Comparison of ENCODE assay signal across 28 cellular contexts in the genomic region with DNA sequence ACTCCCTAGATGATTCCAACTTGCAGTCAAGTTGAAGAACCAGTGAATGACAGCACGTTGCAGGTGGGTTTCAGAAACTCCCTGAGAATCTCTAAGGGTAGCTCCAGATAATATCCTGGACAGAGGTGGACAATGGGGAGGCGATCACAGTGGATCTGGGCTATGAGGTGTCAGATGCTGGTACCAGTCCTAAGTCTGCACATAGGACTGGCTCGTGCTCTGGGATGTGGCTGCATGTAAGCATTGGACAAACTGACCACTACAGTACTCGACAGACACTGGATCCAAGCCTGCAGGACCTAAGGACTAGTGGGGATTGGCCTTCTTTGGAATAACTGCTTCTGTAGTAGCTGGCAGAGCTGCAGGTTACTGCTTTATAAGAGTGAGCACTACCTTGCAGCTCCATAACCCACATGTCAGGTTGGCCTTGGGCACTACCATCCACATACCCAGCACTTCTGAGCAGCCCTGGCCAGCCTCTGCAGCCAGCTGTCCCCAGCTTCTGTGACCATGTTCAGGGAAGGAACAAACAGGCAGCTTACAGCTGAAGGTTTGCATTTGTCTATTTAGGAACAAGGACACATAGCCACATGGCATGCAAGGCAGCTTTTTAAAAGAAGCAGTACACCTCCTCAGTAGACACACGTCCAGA.
"Had no signal": no experiment of that assay in that cellular context is flagged by ENCODE, and none has a peak within 500 bp of the region (broad histone marks: within the 10 kb centered on the region; RNA-seq: fewer than 3 reads in every experiment).

No MANE protein-coding gene starts in this region.

- H3K4me1 ChIP-seq: neural progenitor cell, parathyroid adenoma, psoas muscle, right lobe of liver, thyroid gland, tibial nerve, upper lobe of left lung, uterus had no signal

- H3K4me3 ChIP-seq: neural progenitor cell, ovary, psoas muscle, right lobe of liver, sigmoid colon, thoracic aorta, thyroid gland, tibial nerve, upper lobe of left lung, uterus had no signal

- H3K4me1 Mint-ChIP-seq: naive B cell; stimulated activated memory B cell treated with anti-CD40 and anti-IgM and Interleukin-4, amounts not matched to agents 10 μg/mL and 1 μg/mL and 100 μg/mL, for 72 hours; stimulated activated naive CD8-positive, alpha-beta T cell treated with anti-CD3 and anti-CD28 coated beads, Interleukin-15, amount 100 ng/mL, for 72 hours had no signal

- DNase-seq: naive B cell; naive thymus-derived CD8-positive, alpha-beta T cell; occipital lobe; ovary; psoas muscle; right cardiac atrium; right lobe of liver; sigmoid colon; small intestine; stimulated activated CD4-positive, alpha-beta T cell treated with anti-CD3 and anti-CD28 coated beads, Interleukin-15, amount 100 ng/mL, for 24 hours; stimulated activated CD4-positive, alpha-beta T cell treated with anti-CD3 and anti-CD28 coated beads, Interleukin-2, amount 100 ng/mL, for 24 hours; stimulated activated CD4-positive, alpha-beta T cell treated with anti-CD3 and anti-CD28 coated beads, Interleukin-2, amount 100 ng/mL, for 48 hours; stimulated activated CD4-positive, alpha-beta T cell treated with anti-CD3 and anti-CD28 coated beads, Interleukin-4, amount 100 ng/mL, for 24 hours; stimulated activated naive CD4-positive, alpha-beta T cell; stimulated activated naive CD8-positive, alpha-beta T cell treated with anti-CD3 and anti-CD28 coated beads, Interleukin-15, amount 100 ng/mL, for 72 hours; stimulated activated naive CD8-positive, alpha-beta T cell treated with anti-CD3 and anti-CD28 coated beads, Interleukin-15, Interleukin-2, amounts not matched to agents 100 U/mL and 50 U/mL, for 24 hours; substantia nigra; thyroid gland; trophoblast cell; upper lobe of left lung; uterus had no signal

- H3K27me3 ChIP-seq: neural progenitor cell, ovary, right lobe of liver, sigmoid colon, thyroid gland, tibial nerve, upper lobe of left lung, uterus had no signal

- H3K36me3 ChIP-seq: neural progenitor cell, ovary, right lobe of liver, sigmoid colon, thoracic aorta, thyroid gland, tibial nerve, upper lobe of left lung, uterus had no signal

- H3K36me3 Mint-ChIP-seq: naive B cell; neural progenitor cell; stimulated activated memory B cell treated with anti-CD40 and anti-IgM and Interleukin-4, amounts not matched to agents 10 μg/mL and 1 μg/mL and 100 μg/mL, for 72 hours had no signal

- H3K9me3 Mint-ChIP-seq: neural progenitor cell had no signal

- ATAC-seq: naive thymus-derived CD8-positive, alpha-beta T cell; psoas muscle; right cardiac atrium; right lobe of liver; stimulated activated memory B cell treated with anti-CD40 and anti-IgM and Interleukin-4, amounts not matched to agents 10 μg/mL and 1 μg/mL and 100 μg/mL, for 72 hours; stimulated activated naive CD8-positive, alpha-beta T cell treated with anti-CD3 and anti-CD28 coated beads, Interleukin-15, amount 100 ng/mL, for 72 hours; stimulated activated naive CD8-positive, alpha-beta T cell treated with anti-CD3 and anti-CD28 coated beads, Interleukin-15, Interleukin-2, amounts not matched to agents 100 U/mL and 50 U/mL, for 24 hours had no signal

- H3K27ac Mint-ChIP-seq: naive B cell; nephron; neural progenitor cell; progenitor cell of endocrine pancreas; stimulated activated memory B cell treated with anti-CD40 and anti-IgM and Interleukin-4, amounts not matched to agents 10 μg/mL and 1 μg/mL and 100 μg/mL, for 72 hours; stimulated activated naive CD8-positive, alpha-beta T cell treated with anti-CD3 and anti-CD28 coated beads, Interleukin-15, amount 100 ng/mL, for 72 hours had no signal

- H3K9me3 ChIP-seq: ovary, psoas muscle, right lobe of liver, thoracic aorta, thyroid gland, tibial nerve, uterus had no signal

- H3K4me3 Mint-ChIP-seq: naive B cell; naive thymus-derived CD8-positive, alpha-beta T cell; nephron; neural progenitor cell; stimulated activated memory B cell treated with anti-CD40 and anti-IgM and Interleukin-4, amounts not matched to agents 10 μg/mL and 1 μg/mL and 100 μg/mL, for 72 hours; stimulated activated naive CD8-positive, alpha-beta T cell treated with anti-CD3 and anti-CD28 coated beads, Interleukin-15, amount 100 ng/mL, for 72 hours had no signal

- H3K27ac ChIP-seq: neural progenitor cell, ovary, parathyroid adenoma, psoas muscle, right lobe of liver, sigmoid colon, thoracic aorta, thyroid gland, tibial nerve, upper lobe of left lung, uterus had no signal
